ENCODE assay signal across 16 cellular contexts in genomic region chr1:9814619-9815018, GRCh38. TPM values are rescaled to one million over a fixed set of nuclear protein-coding genes. Genes with fewer than 3 reads are reported as not detected.
DNase-seq lines count a peak whose midpoint lies in the region; ATAC-seq and TF ChIP-seq lines count a peak whose summit lies in the region.
"Had no signal": no experiment of that assay in that cellular context is flagged by ENCODE, and none has a peak within 500 bp of the region (broad histone marks: within the 10 kb centered on the region; RNA-seq: fewer than 3 reads in every experiment).

No MANE protein-coding gene starts in this region.

- POLR2A ChIA-PET in HEK293 (lab: Yijun Ruan, JAX): no interaction called here

- H3K36me3 Mint-ChIP-seq in dendritic cell treated with granulocyte-macrophage colony-stimulating factor and Interleukin-4, amounts not matched to agents 40 ng/mL and 50 ng/mL, for 4 days (ENCODE audit: low read depth): no peaks in the 10 kb centered on the region
- H3K36me3 Mint-ChIP-seq in neural crest cell (ENCODE audit: low read depth): peaks cover 2% of the 10 kb centered on the region
- H3K36me3 Mint-ChIP-seq in activated T-cell treated with anti-CD3 and anti-CD28 coated beads, Interleukin-2, amount 50 U/mL, for 72 hours (ENCODE audit: insufficient read depth in 2 of 2): no peaks in the 10 kb centered on the region

- H3K27me3 ChIP-seq in BLaER1: no peaks in the 10 kb centered on the region
- H3K27me3 ChIP-seq in smooth muscle cell (ENCODE audit: low read depth): no peaks in the 10 kb centered on the region

- WGBS in smooth muscle cell (ENCODE audit: low lambda C conversion rate): 98% methylated on average over 6 of the region's 6 CpGs

- H2AFZ ChIP-seq in smooth muscle cell (ENCODE audit: low read depth): no peak overlapping the region

- H4K20me1 ChIP-seq in BLaER1 (peaks cover 75% of the 10 kb centered on the region), smooth muscle cell (ENCODE audit: low read depth) (peaks cover 97% of the 10 kb centered on the region)

- intact Hi-C loops in dendritic cell treated with granulocyte-macrophage colony-stimulating factor and Interleukin-4, amounts not matched to agents 40 ng/mL and 50 ng/mL, for 4 days (cut with micrococcal nuclease): loop anchor here (5.0 kb wide), 1 partner anchor 48 kb away; no protein-coding TSS in a partner anchor

- no peaks in the 10 kb centered on the region for H3K9me3 Mint-ChIP-seq in dendritic cell treated with granulocyte-macrophage colony-stimulating factor and Interleukin-4, amounts not matched to agents 40 ng/mL and 50 ng/mL, for 4 days
- no peaks in the 10 kb centered on the region for H3K9me3 Mint-ChIP-seq in neural crest cell
- no peaks in the 10 kb centered on the region for H3K9me3 Mint-ChIP-seq in activated T-cell treated with anti-CD3 and anti-CD28 coated beads, Interleukin-2, amount 50 U/mL, for 72 hours
- H3K9me3 Mint-ChIP-seq: CD4-positive, alpha-beta memory T cell had no signal

- 0 out of 2 replicates have a peak overlapping the region, but pooled peaks have one; percentile 25 for H3K9ac ChIP-seq in BLaER1
- no peak overlapping the region for H3K9ac ChIP-seq in smooth muscle cell (ENCODE audit: low read depth)

- DNase-seq in neural crest cell (ENCODE audit: low read depth, low spot score) (no peak), foreskin fibroblast (no peak), RPMI8226 (no peak), smooth muscle cell (lab: John Stamatoyannopoulos, UW; ENCODE audit: unreplicated experiment) (no peak)
- DNase-seq in activated T-cell treated with anti-CD3 and anti-CD28 coated beads, Interleukin-2, amount 50 U/mL, for 72 hours: no peak
- DNase-seq: CD4-positive, alpha-beta memory T cell; DND-41; GOT3; MM.1S; NCI-H1105; NCI-H1694 treated with DMSO at 0.1 percent for 48 hours; NCI-H446; NCI-H774 had no signal

- peaks cover 86% of the 10 kb centered on the region for H3K79me2 ChIP-seq in smooth muscle cell (ENCODE audit: low read depth)

- no peak overlapping the region for H3K4me3 ChIP-seq in BLaER1
- no peak overlapping the region for H3K4me3 ChIP-seq in HEK293 (ENCODE audit: low read depth, low read length)
- H3K4me3 ChIP-seq in foreskin fibroblast (ENCODE audit: low read depth in 1 of 2, low read length in 2 of 2): no peak overlapping the region
- H3K4me3 ChIP-seq in smooth muscle cell: no peak overlapping the region

- H3K4me1 Mint-ChIP-seq in dendritic cell treated with granulocyte-macrophage colony-stimulating factor and Interleukin-4, amounts not matched to agents 40 ng/mL and 50 ng/mL, for 4 days (ENCODE audit: low read depth): peaks cover 26% of the 10 kb centered on the region
- H3K4me1 Mint-ChIP-seq in neural crest cell: peaks cover 16% of the 10 kb centered on the region
- H3K4me1 Mint-ChIP-seq in activated T-cell treated with anti-CD3 and anti-CD28 coated beads, Interleukin-2, amount 50 U/mL, for 72 hours (ENCODE audit: low read depth): peaks cover 12% of the 10 kb centered on the region

- peaks cover 27% of the 10 kb centered on the region for H3K36me3 ChIP-seq in BLaER1
- H3K36me3 ChIP-seq in HEK293 (ENCODE audit: control insufficient read depth in 2 of 2, insufficient read depth in 1 of 2, low read length in 2 of 2): no peaks in the 10 kb centered on the region
- no peaks in the 10 kb centered on the region for H3K36me3 ChIP-seq in smooth muscle cell (ENCODE audit: low read depth)

- peak overlapping the region; percentile 39 for H3K27ac Mint-ChIP-seq in dendritic cell treated with granulocyte-macrophage colony-stimulating factor and Interleukin-4, amounts not matched to agents 40 ng/mL and 50 ng/mL, for 4 days
- peak overlapping the region; percentile 70 for H3K27ac Mint-ChIP-seq in neural crest cell (ENCODE audit: unreplicated experiment)
- H3K27ac Mint-ChIP-seq in activated T-cell treated with anti-CD3 and anti-CD28 coated beads, Interleukin-2, amount 50 U/mL, for 72 hours: no peak overlapping the region

- H3K27me3 Mint-ChIP-seq in dendritic cell treated with granulocyte-macrophage colony-stimulating factor and Interleukin-4, amounts not matched to agents 40 ng/mL and 50 ng/mL, for 4 days: no peaks in the 10 kb centered on the region
- no peaks in the 10 kb centered on the region for H3K27me3 Mint-ChIP-seq in neural crest cell (ENCODE audit: low read depth)
- no peaks in the 10 kb centered on the region for H3K27me3 Mint-ChIP-seq in activated T-cell treated with anti-CD3 and anti-CD28 coated beads, Interleukin-2, amount 50 U/mL, for 72 hours (ENCODE audit: low read depth)
- H3K27me3 Mint-ChIP-seq: CD4-positive, alpha-beta memory T cell had no signal

- no peak for ATAC-seq in activated T-cell treated with anti-CD3 and anti-CD28 coated beads, Interleukin-2, amount 50 U/mL, for 72 hours (replicated peaks in 1 of 2)

- H3K9me3 ChIP-seq in BLaER1 (peaks cover 20% of the 10 kb centered on the region), HEK293 (ENCODE audit: control insufficient read depth, insufficient read depth, low read depth, low read length) (no peaks in the 10 kb centered on the region), smooth muscle cell (replicated peaks; ENCODE audit: low read depth) (no peaks in the 10 kb centered on the region)

- H3K4me1 ChIP-seq in BLaER1: peaks cover 26% of the 10 kb centered on the region
- peaks cover 2% of the 10 kb centered on the region; the same call in 1 of the 2 replicates for H3K4me1 ChIP-seq in HEK293 (ENCODE audit: control insufficient read depth, insufficient read depth, low read length)
- peaks cover 5% of the 10 kb centered on the region for H3K4me1 ChIP-seq in smooth muscle cell (ENCODE audit: low read depth)

- H3F3A ChIP-seq in smooth muscle cell (ENCODE audit: low read depth): no peaks in the 10 kb centered on the region

- no peak for TF ChIP-seq CTCF in HEK293 (tag by site-specific recombination; IDR thresholded peaks at IDR 0.05)
- no peak for TF ChIP-seq CTCF in neural crest cell (conservative IDR thresholded peaks at IDR 0.05)
- TF ChIP-seq CTCF in foreskin fibroblast (IDR thresholded peaks at IDR 0.05; ENCODE audit: low read depth, low read length): no peak
- no peak for TF ChIP-seq CTCF in smooth muscle cell (IDR thresholded peaks at IDR 0.05; ENCODE audit: borderline replicate concordance, insufficient read depth, poor library complexity, severe bottlenecking)

- H3K4me2 ChIP-seq in BLaER1: peak overlapping the region; percentile 11; the same call in 1 of the 2 replicates
- H3K4me2 ChIP-seq in smooth muscle cell: no peak overlapping the region

- CTCF ChIA-PET in HEK293 (lab: Yijun Ruan, JAX): interaction anchor here (0.7 to 1.0 kb wide), 2 partner anchors 10 to 35 kb away, joined by 3 to 5 read pairs; no protein-coding TSS in a partner anchor

- H3K27ac ChIP-seq in BLaER1: no peak overlapping the region
- H3K27ac ChIP-seq in HEK293 (ENCODE audit: extremely low read depth, low read depth, low read length): no peak overlapping the region
- H3K27ac ChIP-seq in smooth muscle cell (ENCODE audit: low read depth): no peak overlapping the region

- H3K4me3 Mint-ChIP-seq in dendritic cell treated with granulocyte-macrophage colony-stimulating factor and Interleukin-4, amounts not matched to agents 40 ng/mL and 50 ng/mL, for 4 days: peak overlapping the region; percentile 6
- H3K4me3 Mint-ChIP-seq in neural crest cell: no peak overlapping the region
- H3K4me3 Mint-ChIP-seq in activated T-cell treated with anti-CD3 and anti-CD28 coated beads, Interleukin-2, amount 50 U/mL, for 72 hours: no peak overlapping the region

TF ChIP-seq in HEK293, 187 proteins besides CTCF, POLR2A, EP300 and RAD21:
- TF ChIP-seq ZNF121 (tag by site-specific recombination; IDR thresholded peaks at IDR 0.05): peak; percentile 86
- no peak for TF ChIP-seq ZBTB44 (tag by site-specific recombination; IDR thresholded peaks at IDR 0.05)

RNA-seq across cellular contexts. Expression of gene CLSTN1, which starts 9.1 kb away (rescaled TPM):
- total RNA-seq in neural crest cell: 133 and 136 TPM in 2 replicates
- total RNA-seq in activated T-cell treated with anti-CD3 and anti-CD28 coated beads, Interleukin-2, amount 50 U/mL, for 72 hours: 10 to 100 TPM; 31.7 to 34.1 TPM
- total RNA-seq in smooth muscle cell: 45.4 and 51.3 TPM in 2 replicates
- 83.5 and 90.8 TPM in 2 replicates for polyA plus RNA-seq in smooth muscle cell
